19 cellular contexts compared by ENCODE assay signal in genomic region chr11:86517557-86517956, GRCh38.
"Had no signal": no experiment of that assay in that cellular context is flagged by ENCODE, and none has a peak within 500 bp of the region (broad histone marks: within the 10 kb centered on the region; RNA-seq: fewer than 3 reads in every experiment).

No MANE protein-coding gene starts in this region.

- H3K27me3 Mint-ChIP-seq: naive B cell; stimulated activated naive B cell treated with anti-CD40 and anti-IgM and Interleukin-4, amounts not matched to agents 10 μg/mL and 1 μg/mL and 100 μg/mL, for 72 hours had no signal

- H3K79me2 ChIP-seq: parathyroid adenoma had no signal

- H3K27me3 ChIP-seq: adrenal gland, dorsolateral prefrontal cortex, heart left ventricle, left lung, neutrophil, sigmoid colon, spleen had no signal

- H3K36me3 ChIP-seq: adrenal gland, heart left ventricle, left lung, neutrophil, sigmoid colon, spleen, thoracic aorta had no signal

- H3K27ac ChIP-seq: adrenal gland, left lung, neutrophil, thoracic aorta had no signal

- H3K9me3 ChIP-seq: adrenal gland, left lung, mucosa of descending colon, neutrophil, sigmoid colon, spleen, thoracic aorta had no signal

- H2AFZ ChIP-seq: parathyroid adenoma had no signal

- H3K27ac Mint-ChIP-seq: activated naive CD4-positive, alpha-beta T cell treated with anti-CD3 and anti-CD28 coated beads, Interleukin-2, amount 50 U/mL, for 72 hours; stimulated activated naive B cell treated with anti-CD40 and anti-IgM and Interleukin-4, amounts not matched to agents 10 μg/mL and 1 μg/mL and 100 μg/mL, for 72 hours; T-helper 2 cell treated with Interferon-gamma antibody and Interleukin-4, amounts not matched to agents 5 μg/mL and 100 μg/mL, for 36 hours had no signal

- DNase-seq: activated CD4-positive, alpha-beta T cell treated with anti-CD3 and anti-CD28 coated beads, Interleukin-2, amount 50 U/mL, for 4 hours; activated gamma-delta T cell; adrenal gland; caudate nucleus; dorsolateral prefrontal cortex; heart left ventricle; kidney; left lung; mucosa of descending colon; naive B cell; sigmoid colon; spleen; stimulated activated CD4-positive, alpha-beta T cell treated with anti-CD3 and anti-CD28 coated beads, Interleukin-4, amount 100 ng/mL, for 4 hours; stimulated activated naive B cell treated with anti-CD40 and anti-IgM and Interleukin-4, amounts not matched to agents 10 μg/mL and 1 μg/mL and 100 μg/mL, for 72 hours had no signal

- H3K4me3 ChIP-seq: adrenal gland, dorsolateral prefrontal cortex, heart left ventricle, left lung, mucosa of descending colon, sigmoid colon, spleen, thoracic aorta had no signal

- H3K4me3 Mint-ChIP-seq: naive B cell; stimulated activated naive B cell treated with anti-CD40 and anti-IgM and Interleukin-4, amounts not matched to agents 10 μg/mL and 1 μg/mL and 100 μg/mL, for 72 hours; T-helper 2 cell treated with Interferon-gamma antibody and Interleukin-4, amounts not matched to agents 5 μg/mL and 100 μg/mL, for 36 hours had no signal

- ATAC-seq: activated naive CD4-positive, alpha-beta T cell treated with anti-CD3 and anti-CD28 coated beads, Interleukin-2, amount 50 U/mL, for 72 hours; heart left ventricle; left lung; mucosa of descending colon; stimulated activated naive B cell treated with anti-CD40 and anti-IgM and Interleukin-4, amounts not matched to agents 10 μg/mL and 1 μg/mL and 100 μg/mL, for 72 hours had no signal

- H3K9ac ChIP-seq: parathyroid adenoma had no signal

- H3K36me3 Mint-ChIP-seq: naive B cell; stimulated activated naive B cell treated with anti-CD40 and anti-IgM and Interleukin-4, amounts not matched to agents 10 μg/mL and 1 μg/mL and 100 μg/mL, for 72 hours had no signal
